23 cellular contexts compared by ENCODE assay signal in genomic region chr22:42326301-42326700, GRCh38. TPM values are rescaled to one million over a fixed set of nuclear protein-coding genes. Genes with fewer than 3 reads are reported as not detected.
DNase-seq lines count a peak whose midpoint lies in the region; ATAC-seq, FAIRE-seq and TF ChIP-seq lines count a peak whose summit lies in the region.
"Had no signal": no experiment of that assay in that cellular context is flagged by ENCODE, and none has a peak within 500 bp of the region (broad histone marks: within the 10 kb centered on the region; RNA-seq: fewer than 3 reads in every experiment).

No MANE protein-coding gene starts in this region.

- WGBS in HepG2 (ENCODE audit: low lambda C conversion rate): 33% methylated on average over 6 of the region's 8 CpGs
- 60% methylated on average over 1 of the region's 8 CpGs for WGBS in right lobe of liver (ENCODE audit: insufficient coverage, low coverage, low lambda C conversion rate, missing lambda C conversion rate)

- intact Hi-C loops in HepG2 (cut with micrococcal nuclease; ENCODE audit: unreplicated experiment) (no loop called here), right lobe of liver (cut with DNase I) (no loop called here), mucosa of descending colon (cut with DNase I, micrococcal nuclease) (no loop called here)

- no TSS peak for BruUV-seq in HepG2 (replicated peaks; lab: Mats Ljungman, UMichigan)

- TF ChIP-seq POLR2A in HepG2 (IDR thresholded peaks at IDR 0.05; ENCODE audit: insufficient read depth in 1 of 2, low read depth in 2 of 2, low read length in 2 of 2) (no peak), right lobe of liver (IDR thresholded peaks at IDR 0.05) (no peak)

- H3K4me3 ChIP-seq in HepG2 (replicated peaks in 1 of 3; ENCODE audit: insufficient read depth in 1 of 3, low read depth in 2 of 3, low read length in 3 of 3) (no peak overlapping the region), right lobe of liver (no peak overlapping the region), Loucy (ENCODE audit: low read length, poor library complexity, severe bottlenecking) (peak overlapping the region; percentile 64), mucosa of descending colon (no peak overlapping the region)
- H3K4me3 ChIP-seq: MG63 had no signal

- no peak for TF ChIP-seq RAD21 in HepG2 (CRISPR knock-in tag; IDR thresholded peaks at IDR 0.05)

- no peak for DNase-seq in HepG2 (ENCODE audit: low spot score)
- DNase-seq in right lobe of liver: no peak
- DNase-seq in cerebellar cortex (ENCODE audit: low spot score): peak; percentile 63
- DNase-seq in SIG-M5 treated with dmso at 0.1 percent for 504 hours (lab: John Stamatoyannopoulos, UW; ENCODE audit: unreplicated experiment): no peak
- DNase-seq in mucosa of descending colon: no peak
- no peak for DNase-seq in NCI-H2081 treated with DMSO at 0.1 percent for 48 hours (lab: John Stamatoyannopoulos, UW)
- DNase-seq: C1 segment of cervical spinal cord, Caco-2, GDM1, HCEC 1CT, KBM-7, NCI-H2171, NCI-H226, NCI-H510A, NCI-H69, SIG-M5 had no signal

- CTCF ChIA-PET in HepG2 (lab: Yijun Ruan, JAX; ENCODE audit: low intra/inter-chr PET ratio, low total read pairs): no interaction called here

- H4K20me1 ChIP-seq in HepG2 (ENCODE audit: insufficient read depth, low read length): no peaks in the 10 kb centered on the region
- no peaks in the 10 kb centered on the region for H4K20me1 ChIP-seq in Loucy (ENCODE audit: insufficient read depth, low read length, poor library complexity, severe bottlenecking)

- TF ChIP-seq EP300 in HepG2 (IDR thresholded peaks at IDR 0.05; ENCODE audit: low read depth in 2 of 2, low read length in 2 of 2) (no peak), HepG2 (CRISPR knock-in tag; IDR thresholded peaks at IDR 0.05; ENCODE audit: borderline replicate concordance) (no peak)

- TF ChIP-seq CTCF in HepG2 (CRISPR knock-in tag; IDR thresholded peaks at IDR 0.05) (no peak), right lobe of liver (IDR thresholded peaks at IDR 0.05) (no peak), Loucy (conservative IDR thresholded peaks at IDR 0.05; ENCODE audit: low read length) (no peak), mucosa of descending colon (IDR thresholded peaks at IDR 0.05) (no peak)

- H3K4me2 ChIP-seq in HepG2 (ENCODE audit: low read depth, low read length) (no peak overlapping the region), Loucy (ENCODE audit: low read depth, low read length, poor library complexity, severe bottlenecking) (peak overlapping the region; percentile 74)

- H3K27ac ChIP-seq in HepG2 (ENCODE audit: extremely low read length, insufficient read depth, low read length) (no peak overlapping the region), right lobe of liver (no peak overlapping the region)

- peaks cover 4% of the 10 kb centered on the region for H3F3A ChIP-seq in Loucy (ENCODE audit: low read depth)

- H2AFZ ChIP-seq in HepG2 (ENCODE audit: low read length) (no peak overlapping the region), Loucy (ENCODE audit: low read length) (no peak overlapping the region)

- ATAC-seq in HepG2 (no peak), right lobe of liver (no peak), mucosa of descending colon (no peak)
- ATAC-seq: CD8-positive, alpha-beta T cell; Panc1 had no signal

- POLR2A ChIA-PET in HepG2 (lab: Yijun Ruan, JAX): no interaction called here

- H3K9ac ChIP-seq in HepG2 (ENCODE audit: insufficient read depth, low read depth, low read length): no peak overlapping the region
- peak overlapping the region; percentile 53 for H3K9ac ChIP-seq in Loucy (ENCODE audit: low read depth, low read length, poor library complexity, severe bottlenecking)

- H3K9me3 ChIP-seq in HepG2 (ENCODE audit: low read length): no peaks in the 10 kb centered on the region
- no peaks in the 10 kb centered on the region for H3K9me3 ChIP-seq in right lobe of liver
- H3K9me3 ChIP-seq in Loucy (ENCODE audit: insufficient read depth, low read depth, low read length): no peaks in the 10 kb centered on the region
- no peaks in the 10 kb centered on the region for H3K9me3 ChIP-seq in mucosa of descending colon
- H3K9me3 ChIP-seq: Caco-2, MG63 had no signal

- H3K4me1 ChIP-seq in HepG2 (ENCODE audit: insufficient read depth, low read length) (no peaks in the 10 kb centered on the region), right lobe of liver (no peaks in the 10 kb centered on the region), Loucy (ENCODE audit: insufficient read depth, low read length, poor library complexity, severe bottlenecking) (peaks cover 69% of the 10 kb centered on the region), mucosa of descending colon (ENCODE audit: low read depth) (peaks cover 23% of the 10 kb centered on the region)
- H3K4me1 ChIP-seq: Caco-2 had no signal

- no peaks in the 10 kb centered on the region for H3K36me3 ChIP-seq in HepG2 (replicated peaks in 1 of 2; ENCODE audit: control insufficient read depth in 1 of 2, insufficient read depth in 2 of 2, low read length in 2 of 2)
- no peaks in the 10 kb centered on the region for H3K36me3 ChIP-seq in right lobe of liver
- H3K36me3 ChIP-seq in Loucy (ENCODE audit: insufficient read depth, low read length): no peaks in the 10 kb centered on the region
- no peaks in the 10 kb centered on the region for H3K36me3 ChIP-seq in mucosa of descending colon (ENCODE audit: low read depth)
- H3K36me3 ChIP-seq: MG63 had no signal

- H3K79me2 ChIP-seq in HepG2 (ENCODE audit: insufficient read depth, low read length): no peaks in the 10 kb centered on the region
- peaks cover 52% of the 10 kb centered on the region for H3K79me2 ChIP-seq in Loucy (ENCODE audit: insufficient read depth, low read length)

- peaks cover 0 to 28% of the 10 kb centered on the region in 2 experiments; a peak in 3 of 5 replicates for H3K27me3 ChIP-seq in HepG2 (ENCODE audit: control insufficient read depth in 1 of 2, insufficient read depth in 2 of 2, low read length in 2 of 2)
- H3K27me3 ChIP-seq in right lobe of liver: no peaks in the 10 kb centered on the region
- H3K27me3 ChIP-seq in Loucy (ENCODE audit: insufficient read depth, low read length, poor library complexity, severe bottlenecking): no peaks in the 10 kb centered on the region
- H3K27me3 ChIP-seq: MG63 had no signal

- no peaks in the 10 kb centered on the region for H3K9me2 ChIP-seq in Loucy (replicated peaks; ENCODE audit: low read depth, low read length)

- in situ Hi-C loops in HepG2 (cut with HindIII; ENCODE audit: extremely low pct_ligation_motif_present, low pct_unique_long_range_greater_than_20kb): no loop called here

- no peak for FAIRE-seq in HepG2 (lab: Jason Lieb, UNC)
- FAIRE-seq: A204.1, GM12891, H1 had no signal

TF ChIP-seq in HepG2, 621 proteins besides CTCF, POLR2A, EP300 and RAD21 (continues in another document):
- TF ChIP-seq REST (IDR thresholded peaks at IDR 0.05; ENCODE audit: borderline replicate concordance in 1 of 2, low read depth in 1 of 2, low read length in 2 of 2): peak; percentile 1 to 61; a peak in 3 of 4 replicates

RNA-seq across cellular contexts. Expression of gene TCF20, which starts 55.8 kb away (rescaled TPM):
- 23.7 and 25.7 TPM in 2 replicates for total RNA-seq in HepG2 (2016; rRNA removed; fragmentation: Illumina TruSeq; extraction: Trizol)
- total RNA-seq in HepG2 (2016; cell fraction: cytosol; rRNA removed; fragmentation: Illumina TruSeq; extraction: Trizol; ENCODE audit: low read depth): 1.5 TPM in 2 replicates
- total RNA-seq in HepG2 (2016; cell fraction: insoluble cytoplasmic fraction; rRNA removed; fragmentation: Illumina TruSeq; extraction: Trizol): 23.1 and 26.1 TPM in 2 replicates
- total RNA-seq in HepG2 (2016; cell fraction: membrane; rRNA removed; fragmentation: Illumina TruSeq; extraction: Trizol): 7.4 and 8.3 TPM in 2 replicates
- 19.0 and 20.9 TPM in 2 replicates for total RNA-seq in HepG2 (2016; cell fraction: nucleus; rRNA removed; fragmentation: Illumina TruSeq; extraction: Trizol)
- 12.8 and 15.8 TPM in 2 replicates for polyA plus RNA-seq in HepG2 (2011; rRNA removed)
- polyA plus RNA-seq in HepG2 (2011; cell fraction: cytosol; rRNA removed): 12.1 and 14.1 TPM in 2 replicates
- polyA plus RNA-seq in HepG2 (2011; cell fraction: nucleus; rRNA removed): 14.6 and 15.9 TPM in 2 replicates
- polyA plus RNA-seq in HepG2 (2012): 13.0 and 16.5 TPM in 2 replicates
- 0.41 and 0.70 TPM in 2 replicates for polyA plus RNA-seq in HepG2 (2016; cell fraction: cytosol; fragmentation: Illumina TruSeq; extraction: Trizol; ENCODE audit: low read depth)
- polyA plus RNA-seq in HepG2 (2016; cell fraction: insoluble cytoplasmic fraction; fragmentation: Illumina TruSeq; extraction: Trizol; ENCODE audit: low read depth): 16.1 and 17.1 TPM in 2 replicates
- polyA plus RNA-seq in HepG2 (2016; cell fraction: membrane; fragmentation: Illumina TruSeq; extraction: Trizol; ENCODE audit: low read depth): 2.3 and 2.6 TPM in 2 replicates
- 16.7 and 20.2 TPM in 2 replicates for polyA plus RNA-seq in HepG2 (2016; cell fraction: nucleus; fragmentation: Illumina TruSeq; extraction: Trizol; ENCODE audit: insufficient read depth, low read depth)
- 35.6 and 52.5 TPM in 2 replicates for polyA minus RNA-seq in HepG2 (2011; rRNA and poly(A)+ RNA removed; ENCODE audit: low replicate concordance)
- 20.2 and 25.1 TPM in 2 replicates for polyA minus RNA-seq in HepG2 (2011; cell fraction: cytosol; rRNA and poly(A)+ RNA removed)
- polyA minus RNA-seq in HepG2 (2011; cell fraction: nucleus; rRNA and poly(A)+ RNA removed): 24.6 and 30.6 TPM in 2 replicates
- 10 to 100 TPM; 15.4 to 20.5 (median 18.5) TPM for total RNA-seq in right lobe of liver
- total RNA-seq in mucosa of descending colon: 10 to 100 TPM; 50.6 to 62.8 (median 58.2) TPM
